9 cellular contexts compared by ENCODE assay signal in the genomic region with DNA sequence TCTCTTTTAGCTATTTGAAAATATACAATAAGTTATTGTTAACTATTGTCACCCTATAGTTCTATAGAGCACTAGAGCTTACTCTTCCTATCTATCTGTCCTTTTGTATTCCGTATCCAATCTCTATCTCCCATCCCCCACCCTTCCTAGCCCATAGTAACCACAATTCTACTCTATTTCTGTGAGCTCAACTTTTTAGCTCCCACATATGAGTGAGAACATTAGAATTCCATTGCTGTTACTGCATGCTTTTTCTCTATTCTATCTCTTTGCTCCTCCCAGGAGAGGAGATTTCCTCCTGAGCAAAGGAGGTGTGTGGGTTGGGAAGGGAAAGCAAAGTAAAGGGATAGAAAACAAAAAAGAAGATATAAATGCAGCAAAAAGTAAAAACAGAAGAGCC.
DNase-seq lines count a peak whose midpoint lies in the region; ATAC-seq and TF ChIP-seq lines count a peak whose summit lies in the region.
"Had no signal": no experiment of that assay in that cellular context is flagged by ENCODE, and none has a peak within 500 bp of the region (broad histone marks: within the 10 kb centered on the region; RNA-seq: fewer than 3 reads in every experiment).

No MANE protein-coding gene starts in this region.

- WGBS in SK-N-SH (ENCODE audit: low lambda C conversion rate): 90% methylated on average over 1 of the region's 1 CpG
- WGBS in endodermal cell (ENCODE audit: insufficient coverage in 1 of 2, insufficient read length in 1 of 2), 2 experiments: 22 to 29% methylated on average over 1 of the region's 1 CpG

- H3K36me3 Mint-ChIP-seq in CD14-positive monocyte: no peaks in the 10 kb centered on the region
- no peaks in the 10 kb centered on the region for H3K36me3 Mint-ChIP-seq in endodermal cell (ENCODE audit: low read depth)

- H3K9me3 Mint-ChIP-seq in CD14-positive monocyte (no peaks in the 10 kb centered on the region), endodermal cell (no peaks in the 10 kb centered on the region)

- H4K20me1 ChIP-seq in SK-N-SH (ENCODE audit: insufficient read depth): no peaks in the 10 kb centered on the region

- no peak for TF ChIP-seq RAD21 in SK-N-SH (IDR thresholded peaks at IDR 0.05; ENCODE audit: low read length)

- H3K27me3 ChIP-seq in SK-N-SH (ENCODE audit: insufficient read depth): no peaks in the 10 kb centered on the region
- no peaks in the 10 kb centered on the region for H3K27me3 ChIP-seq in endodermal cell (ENCODE audit: control insufficient read depth, insufficient read depth, low read length, poor library complexity, severe bottlenecking)
- H3K27me3 ChIP-seq in neuron (ENCODE audit: insufficient read depth, low read length): no peaks in the 10 kb centered on the region

- H3K36me3 ChIP-seq in SK-N-SH (replicated peaks in 1 of 2; ENCODE audit: control insufficient read depth in 1 of 2, insufficient read depth in 2 of 2, low read length in 1 of 2) (no peaks in the 10 kb centered on the region), endodermal cell (ENCODE audit: control insufficient read depth, insufficient read depth, low read length) (no peaks in the 10 kb centered on the region), neuron (ENCODE audit: insufficient read depth, low read length) (no peaks in the 10 kb centered on the region)

- H3K27me3 Mint-ChIP-seq in CD14-positive monocyte (ENCODE audit: low read depth in 3 of 3): peaks cover 0 to 2% (median 1%) of the 10 kb centered on the region in 3 donors
- H3K27me3 Mint-ChIP-seq in endodermal cell (ENCODE audit: insufficient read depth): no peaks in the 10 kb centered on the region

- POLR2A ChIA-PET in SK-N-SH (lab: Yijun Ruan, JAX): no interaction called here

- no peak for ATAC-seq in HG03196 (IDR thresholded peaks at IDR 0.05; ENCODE audit: unreplicated experiment)
- no peak for ATAC-seq in left lobe of liver
- ATAC-seq in GM21526 (IDR thresholded peaks at IDR 0.05; ENCODE audit: low FRiP score, unreplicated experiment): no peak

- H3K9ac ChIP-seq in SK-N-SH (peak overlapping the region; percentile 20; the same call in 1 of the 2 replicates), endodermal cell (ENCODE audit: extremely low read depth, low read length, poor library complexity, severe bottlenecking) (no peak overlapping the region)

- DNase-seq in CD14-positive monocyte (ENCODE audit: low spot score): no peak
- no peak for DNase-seq in SK-N-SH
- no peak for DNase-seq in endodermal cell
- no peak for DNase-seq in iPS-NIHi7 (ENCODE audit: extremely low spot score)
- no peak for DNase-seq in left lobe of liver (ENCODE audit: low spot score)
- DNase-seq: NCI-H446 had no signal

- 0 out of 2 replicates have a peak overlapping the region, but pooled peaks have one; percentile 34 for H3K4me2 ChIP-seq in SK-N-SH

- no peaks in the 10 kb centered on the region for H3K9me2 ChIP-seq in SK-N-SH

- H2AFZ ChIP-seq in SK-N-SH (ENCODE audit: low read depth) (no peak overlapping the region), neuron (ENCODE audit: low read depth, low read length) (peak overlapping the region; percentile 67)

- CTCF ChIA-PET in SK-N-SH (lab: Yijun Ruan, JAX): no interaction called here

- peak overlapping the region in 1 of 2 donors; percentile 53 for H3K4me3 Mint-ChIP-seq in CD14-positive monocyte
- H3K4me3 Mint-ChIP-seq in endodermal cell: no peak overlapping the region

- H3K4me1 Mint-ChIP-seq in CD14-positive monocyte: peaks cover 31% of the 10 kb centered on the region
- H3K4me1 Mint-ChIP-seq in endodermal cell: peaks cover 32% of the 10 kb centered on the region

- H3K4me1 ChIP-seq in SK-N-SH (ENCODE audit: control insufficient read depth in 1 of 2, insufficient read depth in 2 of 2, low read depth in 1 of 2, low read length in 1 of 2): peaks cover 0 to 26% of the 10 kb centered on the region in 2 experiments; a peak in 2 of 4 replicates
- H3K4me1 ChIP-seq in endodermal cell (ENCODE audit: control insufficient read depth, insufficient read depth, low read length): peaks cover 11% of the 10 kb centered on the region
- peaks cover 20% of the 10 kb centered on the region for H3K4me1 ChIP-seq in neuron (ENCODE audit: insufficient read depth, low read length)

- H3K27ac ChIP-seq in SK-N-SH (ENCODE audit: low read depth in 2 of 2, low read length in 1 of 2): peak overlapping the region in 1 of 2 experiments; percentile 64; a peak in 2 of 4 replicates
- no peak overlapping the region for H3K27ac ChIP-seq in endodermal cell (ENCODE audit: low read depth, low read length)

- H3K79me2 ChIP-seq in SK-N-SH (ENCODE audit: insufficient read depth): no peaks in the 10 kb centered on the region

- no peaks in the 10 kb centered on the region for H3K9me3 ChIP-seq in SK-N-SH
- H3K9me3 ChIP-seq in endodermal cell (ENCODE audit: control insufficient read depth, low read length): no peaks in the 10 kb centered on the region
- no peaks in the 10 kb centered on the region for H3K9me3 ChIP-seq in neuron (ENCODE audit: low read length)

- H3K27ac Mint-ChIP-seq in CD14-positive monocyte (peak overlapping the region; percentile 82 to 95 (median 91)), endodermal cell (peak overlapping the region; percentile 50)

- no peak for TF ChIP-seq CTCF in CD14-positive monocyte (IDR thresholded peaks at IDR 0.05)
- TF ChIP-seq CTCF in SK-N-SH (IDR thresholded peaks at IDR 0.05): no peak
- no peak for TF ChIP-seq CTCF in endodermal cell (conservative IDR thresholded peaks at IDR 0.05)

- H3F3A ChIP-seq in SK-N-SH (replicated peaks; ENCODE audit: insufficient read depth): peaks cover 26% of the 10 kb centered on the region

- no peak overlapping the region for H3K4me3 ChIP-seq in SK-N-SH (ENCODE audit: low read depth in 2 of 2, low read length in 1 of 2)
- H3K4me3 ChIP-seq in endodermal cell (ENCODE audit: low read length): peak overlapping the region; percentile 41
- H3K4me3 ChIP-seq in neuron (ENCODE audit: low read length): no peak overlapping the region

- intact Hi-C loops in CD14-positive monocyte (cut with micrococcal nuclease): loop anchor here (5.0 to 10.0 kb wide), 3 partner anchors 37 to 55 kb away; no protein-coding TSS in a partner anchor

- TF ChIP-seq EP300 in SK-N-SH (IDR thresholded peaks at IDR 0.05; ENCODE audit: borderline replicate concordance in 1 of 2, low read depth in 1 of 2, low read length in 1 of 2): no peak

TF ChIP-seq in SK-N-SH, 30 proteins besides CTCF, POLR2A, EP300 and RAD21:
- no peak for TF ChIP-seq NRF1 (IDR thresholded peaks at IDR 0.05; ENCODE audit: low read depth, low read length)
- TF ChIP-seq RCOR1 (IDR thresholded peaks at IDR 0.05; ENCODE audit: low read length): no peak
- TF ChIP-seq ELF1 (IDR thresholded peaks at IDR 0.05): no peak
- TF ChIP-seq FOXJ3 (CRISPR knock-in tag; IDR thresholded peaks at IDR 0.05): no peak
- TF ChIP-seq, protein P1, sequence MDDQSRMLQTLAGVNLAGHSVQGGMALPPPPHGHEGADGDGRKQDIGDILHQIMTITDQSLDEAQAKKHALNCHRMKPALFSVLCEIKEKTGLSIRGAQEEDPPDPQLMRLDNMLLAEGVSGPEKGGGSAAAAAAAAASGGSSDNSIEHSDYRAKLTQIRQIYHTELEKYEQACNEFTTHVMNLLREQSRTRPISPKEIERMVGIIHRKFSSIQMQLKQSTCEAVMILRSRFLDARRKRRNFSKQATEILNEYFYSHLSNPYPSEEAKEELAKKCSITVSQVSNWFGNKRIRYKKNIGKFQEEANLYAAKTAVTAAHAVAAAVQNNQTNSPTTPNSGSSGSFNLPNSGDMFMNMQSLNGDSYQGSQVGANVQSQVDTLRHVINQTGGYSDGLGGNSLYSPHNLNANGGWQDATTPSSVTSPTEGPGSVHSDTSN (IDR thresholded peaks at IDR 0.05): no peak
- no peak for TF ChIP-seq MAX (IDR thresholded peaks at IDR 0.05; ENCODE audit: low read depth)
- no peak for TF ChIP-seq FOSL2 (IDR thresholded peaks at IDR 0.05; ENCODE audit: borderline replicate concordance, low read depth)
- 0 out of 2 replicates have a peak, but pooled peaks have one; percentile 21 for TF ChIP-seq TCF12 (IDR thresholded peaks at IDR 0.05)
- no peak for TF ChIP-seq IRF3 (IDR thresholded peaks at IDR 0.05; ENCODE audit: low read depth, low read length)
